In genomic region chr4:24240655-24241054, GRCh38 we compare ENCODE assay signal across 21 cellular contexts.
"Had no signal": no experiment of that assay in that cellular context is flagged by ENCODE, and none has a peak within 500 bp of the region (broad histone marks: within the 10 kb centered on the region; RNA-seq: fewer than 3 reads in every experiment).

No MANE protein-coding gene starts in this region.

- H3K4me1 ChIP-seq: ascending aorta, breast epithelium, lower lobe of right lung, pancreas, spleen, upper lobe of left lung had no signal

- H3K4me1 Mint-ChIP-seq: activated naive CD4-positive, alpha-beta T cell treated with anti-CD3 and anti-CD28 coated beads, Interleukin-2, amount 50 U/mL, for 24 hours; natural killer cell; stimulated activated memory B cell treated with anti-CD40 and anti-IgM and Interleukin-4, amounts not matched to agents 10 μg/mL and 1 μg/mL and 100 μg/mL, for 72 hours; T-helper 17 cell had no signal

- H3K27me3 ChIP-seq: ascending aorta, breast epithelium, gastrocnemius medialis, neutrophil, pancreas, spleen, upper lobe of left lung had no signal

- H3K27me3 Mint-ChIP-seq: stimulated activated memory B cell treated with anti-CD40 and anti-IgM and Interleukin-4, amounts not matched to agents 10 μg/mL and 1 μg/mL and 100 μg/mL, for 72 hours; T-helper 17 cell had no signal

- H3K4me3 ChIP-seq: ascending aorta, breast epithelium, coronary artery, gastrocnemius medialis, lower lobe of right lung, pancreas, spleen, thoracic aorta, upper lobe of left lung had no signal

- H3K9me3 Mint-ChIP-seq: activated naive CD4-positive, alpha-beta T cell treated with anti-CD3 and anti-CD28 coated beads, Interleukin-2, amount 50 U/mL, for 24 hours; stimulated activated memory B cell treated with anti-CD40 and anti-IgM and Interleukin-4, amounts not matched to agents 10 μg/mL and 1 μg/mL and 100 μg/mL, for 72 hours had no signal

- ATAC-seq: esophagus mucosa; gastrocnemius medialis; left cardiac atrium; lower lobe of right lung; natural killer cell; stimulated activated memory B cell treated with anti-CD40 and anti-IgM and Interleukin-4, amounts not matched to agents 10 μg/mL and 1 μg/mL and 100 μg/mL, for 72 hours; T-helper 17 cell had no signal

- H3K27ac Mint-ChIP-seq: activated naive CD4-positive, alpha-beta T cell treated with anti-CD3 and anti-CD28 coated beads, Interleukin-2, amount 50 U/mL, for 24 hours; natural killer cell; stimulated activated memory B cell treated with anti-CD40 and anti-IgM and Interleukin-4, amounts not matched to agents 10 μg/mL and 1 μg/mL and 100 μg/mL, for 72 hours; T-helper 17 cell had no signal

- H3K36me3 ChIP-seq: ascending aorta, breast epithelium, gastrocnemius medialis, lower lobe of right lung, neutrophil, pancreas, spleen, thoracic aorta, upper lobe of left lung had no signal

- H3K4me3 Mint-ChIP-seq: activated naive CD4-positive, alpha-beta T cell treated with anti-CD3 and anti-CD28 coated beads, Interleukin-2, amount 50 U/mL, for 24 hours; natural killer cell; stimulated activated memory B cell treated with anti-CD40 and anti-IgM and Interleukin-4, amounts not matched to agents 10 μg/mL and 1 μg/mL and 100 μg/mL, for 72 hours; T-helper 17 cell had no signal

- DNase-seq: activated CD4-positive, alpha-beta T cell treated with anti-CD3 and anti-CD28 coated beads, Interleukin-2, amount 50 U/mL, for 4 hours; activated gamma-delta T cell; gastrocnemius medialis; head of caudate nucleus; left cardiac atrium; lower lobe of right lung; natural killer cell; pancreas; spleen; stimulated activated CD4-positive, alpha-beta T cell treated with anti-CD3 and anti-CD28 coated beads, Interleukin-4, amount 100 ng/mL, for 4 hours; T-helper 17 cell; upper lobe of left lung had no signal

- H3K9me3 ChIP-seq: ascending aorta, breast epithelium, gastrocnemius medialis, lower lobe of right lung, neutrophil, pancreas, spleen, thoracic aorta, upper lobe of left lung had no signal

- H3K27ac ChIP-seq: ascending aorta, breast epithelium, coronary artery, gastrocnemius medialis, lower lobe of right lung, neutrophil, pancreas, spleen, thoracic aorta, upper lobe of left lung, VCaP had no signal

- H3K36me3 Mint-ChIP-seq: activated naive CD4-positive, alpha-beta T cell treated with anti-CD3 and anti-CD28 coated beads, Interleukin-2, amount 50 U/mL, for 24 hours; natural killer cell; stimulated activated memory B cell treated with anti-CD40 and anti-IgM and Interleukin-4, amounts not matched to agents 10 μg/mL and 1 μg/mL and 100 μg/mL, for 72 hours had no signal

- FAIRE-seq: pancreas had no signal
